11 cellular contexts compared by ENCODE assay signal in the genomic region with DNA sequence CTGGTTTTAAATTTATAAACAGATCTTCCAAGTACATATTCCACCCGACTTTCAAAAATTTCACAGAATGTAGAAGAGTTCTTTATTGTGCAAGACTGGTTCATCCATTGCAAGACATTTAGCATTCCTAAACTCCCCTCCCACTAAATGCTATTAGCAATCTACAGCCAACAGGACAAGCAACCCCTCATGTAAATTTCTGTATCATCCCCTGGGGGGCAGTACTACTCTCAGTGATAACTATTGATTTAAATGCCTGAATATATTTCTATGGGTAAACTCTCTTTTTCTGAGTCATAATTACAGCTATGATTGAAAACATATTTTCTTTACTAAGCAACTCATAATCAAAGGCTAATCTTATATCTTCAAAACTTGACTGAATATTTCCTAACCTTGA. TPM values are rescaled to one million over a fixed set of nuclear protein-coding genes. Genes with fewer than 3 reads are reported as not detected.
DNase-seq lines count a peak whose midpoint lies in the region; ATAC-seq, FAIRE-seq and TF ChIP-seq lines count a peak whose summit lies in the region.
"Had no signal": no experiment of that assay in that cellular context is flagged by ENCODE, and none has a peak within 500 bp of the region (broad histone marks: within the 10 kb centered on the region; RNA-seq: fewer than 3 reads in every experiment).

No MANE protein-coding gene starts in this region.

- TF ChIP-seq POLR2A in spleen (IDR thresholded peaks at IDR 0.05) (no peak), GM12892 (IDR thresholded peaks at IDR 0.05; ENCODE audit: low read depth, low read length) (no peak)

- WGBS in endodermal cell (ENCODE audit: insufficient coverage in 1 of 2, insufficient read length in 1 of 2), 2 experiments: 50% methylated on average over 1 of the region's 1 CpG; no CpG with 5 or more reads in 1 of the 2 experiments
- WGBS in spleen, 5 donors: 51 to 76% (median 61%) methylated on average over 1 of the region's 1 CpG

- H3K4me3 Mint-ChIP-seq in activated CD4-positive, alpha-beta T cell treated with anti-CD3 and anti-CD28 coated beads for 36 hours: no peak overlapping the region
- no peak overlapping the region for H3K4me3 Mint-ChIP-seq in endodermal cell
- H3K4me3 Mint-ChIP-seq: dendritic cell treated with granulocyte-macrophage colony-stimulating factor and Interleukin-4, amounts not matched to agents 40 ng/mL and 50 ng/mL, for 4 days had no signal

- no peaks in the 10 kb centered on the region for H3K4me1 ChIP-seq in endodermal cell (ENCODE audit: control insufficient read depth, insufficient read depth, low read length)
- no peaks in the 10 kb centered on the region for H3K4me1 ChIP-seq in spleen

- no peak overlapping the region for H3K9ac ChIP-seq in endodermal cell (ENCODE audit: extremely low read depth, low read length, poor library complexity, severe bottlenecking)

- H3K27me3 ChIP-seq in endodermal cell (ENCODE audit: control insufficient read depth, insufficient read depth, low read length, poor library complexity, severe bottlenecking): no peaks in the 10 kb centered on the region
- H3K27me3 ChIP-seq in spleen (replicated peaks in 1 of 7): no peaks in the 10 kb centered on the region

- ATAC-seq in activated CD4-positive, alpha-beta T cell treated with anti-CD3 and anti-CD28 coated beads for 36 hours: peak; percentile 60

- no peak overlapping the region for H3K27ac Mint-ChIP-seq in activated CD4-positive, alpha-beta T cell treated with anti-CD3 and anti-CD28 coated beads for 36 hours
- no peak overlapping the region for H3K27ac Mint-ChIP-seq in endodermal cell
- H3K27ac Mint-ChIP-seq: dendritic cell treated with granulocyte-macrophage colony-stimulating factor and Interleukin-4, amounts not matched to agents 40 ng/mL and 50 ng/mL, for 4 days had no signal

- H3K36me3 Mint-ChIP-seq in activated CD4-positive, alpha-beta T cell treated with anti-CD3 and anti-CD28 coated beads for 36 hours (ENCODE audit: low read depth): peaks cover 5% of the 10 kb centered on the region
- no peaks in the 10 kb centered on the region for H3K36me3 Mint-ChIP-seq in endodermal cell (ENCODE audit: low read depth)

- H3K9me3 ChIP-seq in endodermal cell (ENCODE audit: control insufficient read depth, low read length): no peaks in the 10 kb centered on the region
- H3K9me3 ChIP-seq in spleen: no peaks in the 10 kb centered on the region

- intact Hi-C loops in activated CD4-positive, alpha-beta T cell treated with anti-CD3 and anti-CD28 coated beads for 36 hours (cut with DNase I, micrococcal nuclease): loop anchor here (1.0 to 10.0 kb wide), 6 partner anchors 209 to 419 kb away; a partner anchor contains a TSS
- intact Hi-C loops in spleen (cut with DNase I; ENCODE audit: low total_unique reads): no loop called here

- H3K27ac ChIP-seq in endodermal cell (ENCODE audit: low read depth, low read length) (no peak overlapping the region), spleen (no peak overlapping the region)

- POLR2A ChIA-PET in activated CD4-positive, alpha-beta T cell treated with anti-CD3 and anti-CD28 coated beads for 36 hours (lab: Charles Lee): no interaction called here

- no peaks in the 10 kb centered on the region for H3K27me3 Mint-ChIP-seq in activated CD4-positive, alpha-beta T cell treated with anti-CD3 and anti-CD28 coated beads for 36 hours
- no peaks in the 10 kb centered on the region for H3K27me3 Mint-ChIP-seq in endodermal cell (ENCODE audit: insufficient read depth)
- H3K27me3 Mint-ChIP-seq: dendritic cell treated with granulocyte-macrophage colony-stimulating factor and Interleukin-4, amounts not matched to agents 40 ng/mL and 50 ng/mL, for 4 days had no signal

- H3K9me3 Mint-ChIP-seq in activated CD4-positive, alpha-beta T cell treated with anti-CD3 and anti-CD28 coated beads for 36 hours (ENCODE audit: low read depth): no peaks in the 10 kb centered on the region
- H3K9me3 Mint-ChIP-seq in endodermal cell: no peaks in the 10 kb centered on the region
- H3K9me3 Mint-ChIP-seq: dendritic cell treated with granulocyte-macrophage colony-stimulating factor and Interleukin-4, amounts not matched to agents 40 ng/mL and 50 ng/mL, for 4 days had no signal

- peak; percentile 5 for DNase-seq in activated CD4-positive, alpha-beta T cell treated with anti-CD3 and anti-CD28 coated beads for 36 hours
- DNase-seq in activated CD4-positive, alpha-beta T cell treated with anti-CD3 and anti-CD28 coated beads, Interleukin-2, amount 50 U/mL, for 1 hour: no peak
- peak; percentile 16 for DNase-seq in NCI-H146 treated with DMSO at 0.1 percent for 48 hours (lab: John Stamatoyannopoulos, UW; ENCODE audit: unreplicated experiment)
- DNase-seq in endodermal cell: no peak
- DNase-seq in spleen: no peak
- DNase-seq in effector CD4-positive, alpha-beta T cell: no peak
- no peak for DNase-seq in GM12892 (ENCODE audit: insufficient read length)
- DNase-seq in middle frontal gyrus (ENCODE audit: extremely low spot score, low spot score): no peak
- DNase-seq: GF-D8, NCI-H526 treated with DMSO at 0.1 percent for 48 hours had no signal

- H3K36me3 ChIP-seq in endodermal cell (ENCODE audit: control insufficient read depth, insufficient read depth, low read length): no peaks in the 10 kb centered on the region
- peaks cover 0 to 33% (median 2%) of the 10 kb centered on the region in 6 donors for H3K36me3 ChIP-seq in spleen

- H3K4me3 ChIP-seq in endodermal cell (ENCODE audit: low read length): no peak overlapping the region
- H3K4me3 ChIP-seq in spleen: no peak overlapping the region

- peak; percentile 78 for TF ChIP-seq CTCF in endodermal cell (conservative IDR thresholded peaks at IDR 0.05)
- peak in 7 of 11 experiments; percentile 15 to 45 (median 33) for TF ChIP-seq CTCF in spleen (IDR thresholded peaks at IDR 0.05 in 8 of 11, conservative IDR thresholded peaks at IDR 0.05 in 3 of 11)

- no peaks in the 10 kb centered on the region for H3K4me1 Mint-ChIP-seq in activated CD4-positive, alpha-beta T cell treated with anti-CD3 and anti-CD28 coated beads for 36 hours
- no peaks in the 10 kb centered on the region for H3K4me1 Mint-ChIP-seq in endodermal cell

- CTCF ChIA-PET in activated CD4-positive, alpha-beta T cell treated with anti-CD3 and anti-CD28 coated beads for 36 hours (lab: Charles Lee): interaction anchor here (0.6 to 1.7 kb wide), 7 partner anchors 10 to 416 kb away, joined by 3 to 5 read pairs (median 4); no protein-coding TSS in a partner anchor

- FAIRE-seq in GM12892 (lab: Jason Lieb, UNC): no peak

RNA-seq across cellular contexts. Expression of a gene that starts 10.7 kb away (rescaled TPM):
- under 1 TPM; 0.53 to 0.59 TPM for total RNA-seq in activated CD4-positive, alpha-beta T cell treated with anti-CD3 and anti-CD28 coated beads for 36 hours
- total RNA-seq in endodermal cell (1 to 10 TPM in 1 of 2 donors, under 1 TPM in 1; 0.73 to 2.1 TPM), spleen (10 to 100 TPM in 6 of 7 donors, 1 to 10 TPM in 1; 7.2 to 18.7 (median 13.2) TPM)
- polyA plus RNA-seq in endodermal cell (2013, experiment 1 of 2): 1.1 TPM
- polyA plus RNA-seq in endodermal cell (2013, experiment 2 of 2): 1.6 TPM
- 1 to 10 TPM; 4.3 to 5.6 (median 4.7) TPM for polyA plus RNA-seq in spleen
- polyA plus RNA-seq in GM12892 (2012; ENCODE audit: missing spikeins): 3.1 TPM

RNA-seq across cellular contexts. Expression of a gene that starts 48.5 kb away (rescaled TPM):
- 10 to 100 TPM; 12.4 to 12.9 TPM for total RNA-seq in activated CD4-positive, alpha-beta T cell treated with anti-CD3 and anti-CD28 coated beads for 36 hours
- total RNA-seq in endodermal cell (1 to 10 TPM; 3.5 to 4.6 TPM), spleen (10 to 100 TPM; 24.9 to 60.6 (median 33.6) TPM)
- polyA plus RNA-seq in endodermal cell (2013, experiment 1 of 2): 4.6 TPM
- polyA plus RNA-seq in endodermal cell (2013, experiment 2 of 2): 5.5 TPM
- 10 to 100 TPM; 32.4 to 53.7 (median 36.9) TPM for polyA plus RNA-seq in spleen
- polyA plus RNA-seq in GM12892 (2012; ENCODE audit: missing spikeins): 52.4 TPM

RNA-seq across cellular contexts. Expression of a gene that starts 48.6 kb away (rescaled TPM):
- total RNA-seq in activated CD4-positive, alpha-beta T cell treated with anti-CD3 and anti-CD28 coated beads for 36 hours: 10 to 100 TPM; 41.3 to 42.8 TPM
- 10 to 100 TPM; 35.2 to 44.5 TPM for total RNA-seq in endodermal cell
- 57.9 TPM for polyA plus RNA-seq in endodermal cell (2013, experiment 1 of 2)
- 53.8 TPM for polyA plus RNA-seq in endodermal cell (2013, experiment 2 of 2)
- 10 to 100 TPM; 24.7 to 39.1 (median 27.2) TPM for total RNA-seq in spleen
- 10 to 100 TPM; 14.9 to 26.0 (median 18.6) TPM for polyA plus RNA-seq in spleen
- 51.2 TPM for polyA plus RNA-seq in GM12892 (2012; ENCODE audit: missing spikeins)

Comparison
In these comparisons a context has a peak if more than half of its experiments do, and no peak if none do; other contexts are left out.
1. DNase-seq: peak in activated CD4-positive, alpha-beta T cell treated with anti-CD3 and anti-CD28 coated beads for 36 hours (single experiment) and NCI-H146 treated with DMSO at 0.1 percent for 48 hours (single experiment); none in activated CD4-positive, alpha-beta T cell treated with anti-CD3 and anti-CD28 coated beads, Interleukin-2, amount 50 U/mL, for 1 hour (single experiment), endodermal cell (single experiment), spleen (single experiment), effector CD4-positive, alpha-beta T cell (single experiment), GM12892 (single experiment) and middle frontal gyrus (single experiment).